9 cellular contexts compared by ENCODE assay signal in the genomic region with DNA sequence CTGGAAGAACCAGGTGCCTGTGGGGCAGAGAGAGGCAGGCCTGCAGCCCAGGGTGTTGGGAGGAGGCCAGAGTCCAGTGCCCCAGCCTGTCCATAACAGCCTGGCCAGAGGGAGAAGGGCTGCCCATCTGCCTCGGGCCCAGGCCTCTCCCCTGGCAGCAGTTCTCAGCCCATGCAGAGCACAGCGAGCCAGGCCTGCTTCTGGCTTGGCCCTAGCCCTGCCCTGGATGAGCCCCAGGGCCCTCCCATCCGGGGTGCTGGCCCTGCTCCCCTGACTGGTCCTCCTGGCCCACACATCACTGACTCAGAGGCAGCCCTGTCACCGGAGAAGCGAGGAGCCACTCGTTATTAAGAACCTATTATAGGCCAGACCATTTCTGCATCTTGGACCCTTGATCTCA. TPM values are rescaled to one million over a fixed set of nuclear protein-coding genes. Genes with fewer than 3 reads are reported as not detected.
DNase-seq lines count a peak whose midpoint lies in the region; ATAC-seq and TF ChIP-seq lines count a peak whose summit lies in the region.
"Had no signal": no experiment of that assay in that cellular context is flagged by ENCODE, and none has a peak within 500 bp of the region (broad histone marks: within the 10 kb centered on the region; RNA-seq: fewer than 3 reads in every experiment).

No MANE protein-coding gene starts in this region.

- H3K4me3 ChIP-seq in MG63 (no peak overlapping the region), right cardiac atrium (ENCODE audit: low read length) (no peak overlapping the region)

- 45% methylated on average over 6 of the region's 6 CpGs for WGBS in right cardiac atrium

- intact Hi-C loops in right cardiac atrium (cut with DNase I), result loop anchor here (2.0 to 5.0 kb wide), 2 partner anchors 50 to 52 kb away; partner anchors contain the start of gene DAGLA (in 4 of the 4)

- H3K27ac Mint-ChIP-seq in activated naive CD4-positive, alpha-beta T cell treated with anti-CD3 and anti-CD28 coated beads, Interleukin-2, amount 50 U/mL, for 72 hours, result no peak overlapping the region

- no peak for TF ChIP-seq CTCF in GM13977 (IDR thresholded peaks at IDR 0.05; ENCODE audit: extremely low read depth, insufficient read depth, missing control alignments)

- peak overlapping the region; percentile 96 for H3K27ac ChIP-seq in cingulate gyrus (ENCODE audit: low read depth, low read length)
- no peak overlapping the region for H3K27ac ChIP-seq in right cardiac atrium (ENCODE audit: low read length)
- peak overlapping the region; percentile 85 for H3K27ac ChIP-seq in temporal lobe (ENCODE audit: low read depth, low read length)

- ATAC-seq in right cardiac atrium, result peak; percentile 15 to 38
- ATAC-seq in GM21825 (IDR thresholded peaks at IDR 0.05; ENCODE audit: unreplicated experiment), result no peak
- ATAC-seq in activated naive CD4-positive, alpha-beta T cell treated with anti-CD3 and anti-CD28 coated beads, Interleukin-2, amount 50 U/mL, for 72 hours, result no peak

- H3K9me3 ChIP-seq in MG63 (no peaks in the 10 kb centered on the region), right cardiac atrium (ENCODE audit: control insufficient read depth, low read length) (no peaks in the 10 kb centered on the region)

- DNase-seq in MG63 (peak; percentile 94), right cardiac atrium (peak; percentile 63 to 83 (median 78)), GM13977 (ENCODE audit: low spot score) (no peak), SK-N-DZ (ENCODE audit: low spot score) (no peak)
- no peak for DNase-seq in activated naive CD4-positive, alpha-beta T cell treated with anti-CD3 and anti-CD28 coated beads, Interleukin-2, amount 50 U/mL, for 72 hours (ENCODE audit: low spot score in 2 of 2)

- H3K36me3 Mint-ChIP-seq in activated naive CD4-positive, alpha-beta T cell treated with anti-CD3 and anti-CD28 coated beads, Interleukin-2, amount 50 U/mL, for 72 hours, result no peaks in the 10 kb centered on the region

- H3K4me1 ChIP-seq in right cardiac atrium (ENCODE audit: control insufficient read depth, insufficient read depth, low read length), result peaks cover 6% of the 10 kb centered on the region

- no peaks in the 10 kb centered on the region for H3K9me3 Mint-ChIP-seq in activated naive CD4-positive, alpha-beta T cell treated with anti-CD3 and anti-CD28 coated beads, Interleukin-2, amount 50 U/mL, for 72 hours
- H3K9me3 Mint-ChIP-seq: H9 had no signal

- in situ Hi-C loops in GM13977 (cut with MboI; ENCODE audit: low pct_unique_long_range_greater_than_20kb, low sequenced_read_pairs, unreplicated experiment), result no loop called here

- no peaks in the 10 kb centered on the region; the same call in 1 of the 2 replicates for H3K36me3 ChIP-seq in MG63

- H3K27me3 ChIP-seq in MG63, result no peaks in the 10 kb centered on the region
- H3K27me3 ChIP-seq in right cardiac atrium (ENCODE audit: control insufficient read depth, insufficient read depth), result no peaks in the 10 kb centered on the region

RNA-seq across cellular contexts. Expression of gene MYRF, which starts 19.7 kb away (rescaled TPM):
- total RNA-seq in MG63 (2014; rRNA removed; shearing (Covaris generic); ENCODE audit: low replicate concordance), result 0.23 and 1.9 TPM in 2 replicates
- 1 to 10 TPM in 3 of 4 donors, under 1 TPM in 1; 0.62 to 1.9 (median 1.4) TPM for total RNA-seq in right cardiac atrium
- 0.70 TPM for polyA plus RNA-seq in right cardiac atrium
- total RNA-seq in temporal lobe, result 1.2 TPM
- 15.1 and 15.2 TPM in 2 replicates for polyA plus RNA-seq in SK-N-DZ (2014; cell fraction: cytosol; rRNA removed)
- polyA plus RNA-seq in SK-N-DZ (2014; cell fraction: nucleus; rRNA removed), result 68.5 and 88.2 TPM in 2 replicates
- total RNA-seq in activated naive CD4-positive, alpha-beta T cell treated with anti-CD3 and anti-CD28 coated beads, Interleukin-2, amount 50 U/mL, for 72 hours, result 1 to 10 TPM in 1 of 2 donors, under 1 TPM in 1; 0.93 to 1.6 TPM

RNA-seq across cellular contexts. Expression of gene DAGLA, which starts 52.5 kb away (rescaled TPM):
- 1.3 and 1.4 TPM in 2 replicates for total RNA-seq in MG63 (2014; rRNA removed; shearing (Covaris generic); ENCODE audit: low replicate concordance)
- total RNA-seq in right cardiac atrium, result 1 to 10 TPM; 4.1 to 7.2 (median 6.1) TPM
- 3.7 TPM for polyA plus RNA-seq in right cardiac atrium
- total RNA-seq in temporal lobe, result 7.4 TPM
- polyA plus RNA-seq in SK-N-DZ (2014; cell fraction: cytosol; rRNA removed), result 4.0 and 4.3 TPM in 2 replicates
- polyA plus RNA-seq in SK-N-DZ (2014; cell fraction: nucleus; rRNA removed), result 4.3 and 6.7 TPM in 2 replicates
- under 1 TPM in 1 of 2 donors, not detected in 1; 0.19 TPM for total RNA-seq in activated naive CD4-positive, alpha-beta T cell treated with anti-CD3 and anti-CD28 coated beads, Interleukin-2, amount 50 U/mL, for 72 hours

RNA-seq across cellular contexts. Expression of gene TMEM258, which starts 59.7 kb away (rescaled TPM):
- total RNA-seq in MG63 (2014; rRNA removed; shearing (Covaris generic); ENCODE audit: low replicate concordance), result 61.8 and 88.7 TPM in 2 replicates
- total RNA-seq in right cardiac atrium (100 to 1,000 TPM; 107 to 113 (median 111) TPM), temporal lobe (17.2 TPM)
- 170 TPM for polyA plus RNA-seq in right cardiac atrium
- 147 and 242 TPM in 2 replicates for polyA plus RNA-seq in SK-N-DZ (2014; cell fraction: cytosol; rRNA removed)
- polyA plus RNA-seq in SK-N-DZ (2014; cell fraction: nucleus; rRNA removed), result 86.1 and 95.3 TPM in 2 replicates
- 100 to 1,000 TPM; 145 to 153 TPM for total RNA-seq in activated naive CD4-positive, alpha-beta T cell treated with anti-CD3 and anti-CD28 coated beads, Interleukin-2, amount 50 U/mL, for 72 hours

Comparison
In these comparisons a context has a peak if more than half of its experiments do, and no peak if none do; other contexts are left out.
1. DNase-seq: peak in MG63 (single experiment) and right cardiac atrium (3 of 3); none in GM13977 (single experiment), SK-N-DZ (single experiment) and activated naive CD4-positive, alpha-beta T cell treated with anti-CD3 and anti-CD28 coated beads, Interleukin-2, amount 50 U/mL, for 72 hours (0 of 2).
2. ATAC-seq: peak in right cardiac atrium (2 of 2); none in GM21825 (single experiment) and activated naive CD4-positive, alpha-beta T cell treated with anti-CD3 and anti-CD28 coated beads, Interleukin-2, amount 50 U/mL, for 72 hours (0 of 2).